Comparison of ENCODE assay signal across 17 cellular contexts in genomic region chr4:41041541-41041940, GRCh38.
A peak's percentile ranks its signal among the peaks of the same experiment; 100 is the strongest.
DNase-seq lines count a peak whose midpoint lies in the region; TF ChIP-seq lines count a peak whose summit lies in the region.
"Had no signal": no experiment of that assay in that cellular context is flagged by ENCODE, and none has a peak within 500 bp of the region (broad histone marks: within the 10 kb centered on the region; RNA-seq: fewer than 3 reads in every experiment).

No MANE protein-coding gene starts in this region.

- no peak for TF ChIP-seq CTCF in MCF 10A (IDR thresholded peaks at IDR 0.05; ENCODE audit: unreplicated experiment)
- no peak for TF ChIP-seq CTCF in breast epithelium (IDR thresholded peaks at IDR 0.05)
- TF ChIP-seq CTCF in mesothelial cell of epicardium (IDR thresholded peaks at IDR 0.05; ENCODE audit: unreplicated experiment): no peak

- no peak overlapping the region for H3K4me3 ChIP-seq in breast epithelium
- H3K4me3 ChIP-seq: A549; BLaER1 treated with 17β-estradiol and CSF1 and Interleukin-3, amounts not matched to agents 10 nM and 100 nM had no signal

- H3K4me3 Mint-ChIP-seq in MCF 10A (ENCODE audit: unreplicated experiment) (no peak overlapping the region), mesothelial cell of epicardium (no peak overlapping the region)
- H3K4me3 Mint-ChIP-seq: B cell; CD4-positive, alpha-beta T cell; CD8-positive, alpha-beta T cell had no signal

- no peaks in the 10 kb centered on the region for H3K4me1 ChIP-seq in breast epithelium
- H3K4me1 ChIP-seq: A549; BLaER1 treated with 17β-estradiol and CSF1 and Interleukin-3, amounts not matched to agents 10 nM and 100 nM had no signal

- DNase-seq in MCF 10A (ENCODE audit: unreplicated experiment) (no peak), breast epithelium (ENCODE audit: low spot score in 2 of 2) (no peak), mesothelial cell of epicardium (ENCODE audit: low spot score in 2 of 2, unreplicated experiment in 2 of 2) (no peak), cardiac septum (ENCODE audit: low spot score) (no peak), NCI-H1694 treated with DMSO at 0.1 percent for 48 hours (lab: John Stamatoyannopoulos, UW) (no peak)
- DNase-seq: AML-193; Caco-2; Calu3; CD4-positive, alpha-beta T cell; CD8-positive, alpha-beta T cell; DMS79 treated with DMSO at 0.1 percent for 48 hours; GF-D8 had no signal

- H3K4me1 Mint-ChIP-seq in MCF 10A (ENCODE audit: insufficient read depth, unreplicated experiment) (peaks cover 5% of the 10 kb centered on the region), mesothelial cell of epicardium (peaks cover 8% of the 10 kb centered on the region)
- H3K4me1 Mint-ChIP-seq: B cell had no signal

- BruUV-seq in MCF 10A (replicated peaks; lab: Mats Ljungman, UMichigan): no TSS peak

- H3K36me3 Mint-ChIP-seq in MCF 10A (ENCODE audit: insufficient read depth, unreplicated experiment) (peaks cover 31% of the 10 kb centered on the region), mesothelial cell of epicardium (peaks cover 18% of the 10 kb centered on the region)
- H3K36me3 Mint-ChIP-seq: CD8-positive, alpha-beta T cell had no signal

- no peaks in the 10 kb centered on the region for H3K36me3 ChIP-seq in breast epithelium

- POLR2A ChIA-PET in MCF 10A (lab: Yijun Ruan, JAX): interaction anchor here (0.9 to 3.0 kb wide), 2 partner anchors 10 kb away, joined by 3 to 10 read pairs; no protein-coding TSS in a partner anchor

- H3K27ac ChIP-seq in breast epithelium: no peak overlapping the region
- H3K27ac ChIP-seq: 22Rv1; A549; BLaER1 treated with 17β-estradiol and CSF1 and Interleukin-3, amounts not matched to agents 10 nM and 100 nM; C4-2B had no signal

- H3K27ac Mint-ChIP-seq in MCF 10A (ENCODE audit: low read depth, unreplicated experiment) (peak overlapping the region; percentile 8), mesothelial cell of epicardium (peak overlapping the region; percentile 28)
- H3K27ac Mint-ChIP-seq: B cell; CD4-positive, alpha-beta T cell; CD8-positive, alpha-beta T cell had no signal

- peaks cover 13% of the 10 kb centered on the region for H3K9me3 Mint-ChIP-seq in MCF 10A (ENCODE audit: unreplicated experiment)
- H3K9me3 Mint-ChIP-seq in mesothelial cell of epicardium: peaks cover 27% of the 10 kb centered on the region

- CTCF ChIA-PET in MCF 10A (lab: Yijun Ruan, JAX): no interaction called here

- TF ChIP-seq POLR2A in breast epithelium (IDR thresholded peaks at IDR 0.05): no peak

- H3K27me3 ChIP-seq in breast epithelium: no peaks in the 10 kb centered on the region
- H3K27me3 ChIP-seq: BLaER1 treated with 17β-estradiol and CSF1 and Interleukin-3, amounts not matched to agents 10 nM and 100 nM had no signal

- H3K27me3 Mint-ChIP-seq in MCF 10A (ENCODE audit: insufficient read depth, unreplicated experiment): no peaks in the 10 kb centered on the region
- H3K27me3 Mint-ChIP-seq in mesothelial cell of epicardium (ENCODE audit: low read depth): no peaks in the 10 kb centered on the region
- H3K27me3 Mint-ChIP-seq: B cell had no signal

- H3K9me3 ChIP-seq in breast epithelium: peaks cover 0 to 15% of the 10 kb centered on the region in 2 donors

- intact Hi-C loops in MCF 10A (cut with micrococcal nuclease): no loop called here
- intact Hi-C loops in breast epithelium (cut with DNase I; ENCODE audit: low total_unique reads): no loop called here
- intact Hi-C loops in cardiac septum (cut with DNase I): no loop called here
